Comparison of ENCODE assay signal across 8 cellular contexts in genomic region chr11:65027213-65028067, GRCh38. TPM values are rescaled to one million over a fixed set of nuclear protein-coding genes. Genes with fewer than 3 reads are reported as not detected.
DNase-seq lines count a peak whose midpoint lies in the region; ATAC-seq and TF ChIP-seq lines count a peak whose summit lies in the region.

Gene SNX15, plus strand, starts transcription at chr11:65027439. Its CDS starts 99 bp downstream, at chr11:65027538.

- peak; percentile 80 for ATAC-seq in HG03460 (IDR thresholded peaks at IDR 0.05; ENCODE audit: unreplicated experiment)

- no peaks in the 10 kb centered on the region for H3K9me3 ChIP-seq in BLaER1 treated with 17β-estradiol and CSF1 and Interleukin-3, amounts not matched to agents 10 nM and 100 nM (replicated peaks in 1 of 11)
- no peaks in the 10 kb centered on the region for H3K9me3 ChIP-seq in colonic mucosa

- peak; percentile 66 for TF ChIP-seq CTCF in colonic mucosa (IDR thresholded peaks at IDR 0.05)

- H4K20me1 ChIP-seq in BLaER1 treated with 17β-estradiol and CSF1 and Interleukin-3, amounts not matched to agents 10 nM and 100 nM = no peaks in the 10 kb centered on the region; a peak in 1 of 22 replicates

- peak within 1 kb of the TSS; percentile 62 to 88 (median 76); a peak in 20 of 22 replicates for H3K27ac ChIP-seq in BLaER1 treated with 17β-estradiol and CSF1 and Interleukin-3, amounts not matched to agents 10 nM and 100 nM
- H3K27ac ChIP-seq in colonic mucosa = peak within 1 kb of the TSS; percentile 89

- intact Hi-C loops in colonic mucosa (cut with DNase I) = no loop called here

- no peaks in the 10 kb centered on the region for H3K27me3 ChIP-seq in BLaER1 treated with 17β-estradiol and CSF1 and Interleukin-3, amounts not matched to agents 10 nM and 100 nM
- H3K27me3 ChIP-seq in colonic mucosa = no peaks in the 10 kb centered on the region

- H3K9ac ChIP-seq in BLaER1 treated with 17β-estradiol and CSF1 and Interleukin-3, amounts not matched to agents 10 nM and 100 nM = peak within 1 kb of the TSS; percentile 74 to 85 (median 79)
- peak within 1 kb of the TSS; percentile 44 to 74 for H3K9ac ChIP-seq in colonic mucosa (ENCODE audit: low read depth in 2 of 2, low read length in 2 of 2)

- peak; percentile 89 for DNase-seq in GM19240 (ENCODE audit: insufficient read length, low spot score)
- DNase-seq in NCI-H524 treated with DMSO at 0.1 percent for 48 hours (lab: John Stamatoyannopoulos, UW) = peak; percentile 83
- DNase-seq in activated CD4-positive, alpha-beta T cell treated with anti-CD3 and anti-CD28 coated beads for 48 hours = peak; percentile 94
- DNase-seq in colonic mucosa = peak; percentile 99
- peak; percentile 99 for DNase-seq in left kidney (ENCODE audit: low read depth, low spot score)
- DNase-seq in stimulated activated CD4-positive, alpha-beta T cell treated with anti-CD3 and anti-CD28 coated beads, Interleukin-2, amount 100 ng/mL, for 24 hours = peak; percentile 86 to 93

- H3K4me3 ChIP-seq in BLaER1 treated with 17β-estradiol and CSF1 and Interleukin-3, amounts not matched to agents 10 nM and 100 nM = peak within 1 kb of the TSS; percentile 56 to 76 (median 63)
- peak within 1 kb of the TSS; percentile 52 for H3K4me3 ChIP-seq in colonic mucosa

- peak within 1 kb of the TSS; percentile 65 to 95 (median 80) for H3K4me2 ChIP-seq in BLaER1 treated with 17β-estradiol and CSF1 and Interleukin-3, amounts not matched to agents 10 nM and 100 nM

- H3K36me3 ChIP-seq in BLaER1 treated with 17β-estradiol and CSF1 and Interleukin-3, amounts not matched to agents 10 nM and 100 nM = peaks cover 0 to 17% (median 7%) of the 10 kb centered on the region in 11 experiments; a peak in 16 of 22 replicates
- H3K36me3 ChIP-seq in colonic mucosa = no peaks in the 10 kb centered on the region

- H3K4me1 ChIP-seq in BLaER1 treated with 17β-estradiol and CSF1 and Interleukin-3, amounts not matched to agents 10 nM and 100 nM = peaks cover 16 to 35% (median 29%) of the 10 kb centered on the region in 10 experiments
- H3K4me1 ChIP-seq in colonic mucosa = peaks cover 5% of the 10 kb centered on the region

RNA-seq across cellular contexts. Expression of gene SNX15, which starts in this region (rescaled TPM):
- total RNA-seq in colonic mucosa = 10 to 100 TPM; 37.7 to 53.8 TPM

Comparison
In these comparisons a context has a peak if more than half of its experiments do, and no peak if none do; other contexts are left out.
1. Peak in every context shown above with its lines: DNase-seq, ATAC-seq, H3K4me3 ChIP-seq and H3K27ac ChIP-seq.